ENCODE assay signal across 16 cellular contexts in the genomic region with DNA sequence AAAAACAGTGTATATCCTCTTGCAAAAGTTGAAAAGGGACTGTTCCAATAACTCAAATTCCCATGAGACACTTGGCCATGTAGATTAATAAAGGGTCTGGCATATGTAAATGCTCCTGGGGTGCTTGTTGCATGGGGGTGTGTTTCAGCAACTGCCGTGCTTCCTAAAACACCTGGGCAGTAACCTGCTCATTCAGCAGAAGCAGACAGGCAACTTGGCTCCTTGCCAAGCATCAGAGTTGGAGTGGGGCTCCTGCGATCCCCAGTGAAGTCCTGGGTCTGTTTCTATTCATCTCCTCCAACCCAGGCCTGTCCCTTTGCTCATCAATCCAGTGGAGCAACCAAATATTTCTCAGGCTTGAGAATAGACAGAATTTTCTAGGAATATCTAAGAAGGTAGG.
DNase-seq lines count a peak whose midpoint lies in the region; TF ChIP-seq lines count a peak whose summit lies in the region.
"Had no signal": no experiment of that assay in that cellular context is flagged by ENCODE, and none has a peak within 500 bp of the region (broad histone marks: within the 10 kb centered on the region; RNA-seq: fewer than 3 reads in every experiment).

No MANE protein-coding gene starts in this region.

- intact Hi-C loops in head of caudate nucleus (cut with DNase I) = no loop called here

- DNase-seq in DMS153 (lab: John Stamatoyannopoulos, UW) = peak; percentile 22
- peak; percentile 11 for DNase-seq in NCI-H2171 (lab: John Stamatoyannopoulos, UW)
- DNase-seq in RPMI8226 = peak; percentile 4
- DNase-seq in NCI-H187 (lab: John Stamatoyannopoulos, UW) = no peak
- no peak for DNase-seq in NCI-H2029 (lab: John Stamatoyannopoulos, UW)
- DNase-seq in head of caudate nucleus = no peak
- DNase-seq: CD4-positive, CD25-positive, alpha-beta regulatory T cell; DMS53; GDM1; GOT3; NCI-H1930; NCI-H524; PC-9; SIG-M5; T-cell had no signal

- no peak for TF ChIP-seq EP300 in Ishikawa (IDR thresholded peaks at IDR 0.05; ENCODE audit: borderline replicate concordance)

- TF ChIP-seq RAD21 in Ishikawa (IDR thresholded peaks at IDR 0.05; ENCODE audit: low read depth) = no peak

TF ChIP-seq in Ishikawa, 13 proteins besides CTCF, POLR2A, EP300 and RAD21:
- TF ChIP-seq NFIC (IDR thresholded peaks at IDR 0.05) = peak; percentile 29; the same call in 1 of the 2 replicates
- no peak for TF ChIP-seq TAF1 (IDR thresholded peaks at IDR 0.05; ENCODE audit: low read depth)
- TF ChIP-seq EGR1 (IDR thresholded peaks at IDR 0.05) = no peak
- no peak for TF ChIP-seq MAX (IDR thresholded peaks at IDR 0.05)
- TF ChIP-seq REST (IDR thresholded peaks at IDR 0.05; ENCODE audit: low read depth) = no peak

Comparison
In these comparisons a context has a peak if more than half of its experiments do, and no peak if none do; other contexts are left out.
1. DNase-seq: peak in DMS153 (single experiment), NCI-H2171 (single experiment) and RPMI8226 (single experiment); none in NCI-H187 (0 of 2), NCI-H2029 (single experiment) and head of caudate nucleus (0 of 42).